Comparison of ENCODE assay signal across 8 cellular contexts in the genomic region with DNA sequence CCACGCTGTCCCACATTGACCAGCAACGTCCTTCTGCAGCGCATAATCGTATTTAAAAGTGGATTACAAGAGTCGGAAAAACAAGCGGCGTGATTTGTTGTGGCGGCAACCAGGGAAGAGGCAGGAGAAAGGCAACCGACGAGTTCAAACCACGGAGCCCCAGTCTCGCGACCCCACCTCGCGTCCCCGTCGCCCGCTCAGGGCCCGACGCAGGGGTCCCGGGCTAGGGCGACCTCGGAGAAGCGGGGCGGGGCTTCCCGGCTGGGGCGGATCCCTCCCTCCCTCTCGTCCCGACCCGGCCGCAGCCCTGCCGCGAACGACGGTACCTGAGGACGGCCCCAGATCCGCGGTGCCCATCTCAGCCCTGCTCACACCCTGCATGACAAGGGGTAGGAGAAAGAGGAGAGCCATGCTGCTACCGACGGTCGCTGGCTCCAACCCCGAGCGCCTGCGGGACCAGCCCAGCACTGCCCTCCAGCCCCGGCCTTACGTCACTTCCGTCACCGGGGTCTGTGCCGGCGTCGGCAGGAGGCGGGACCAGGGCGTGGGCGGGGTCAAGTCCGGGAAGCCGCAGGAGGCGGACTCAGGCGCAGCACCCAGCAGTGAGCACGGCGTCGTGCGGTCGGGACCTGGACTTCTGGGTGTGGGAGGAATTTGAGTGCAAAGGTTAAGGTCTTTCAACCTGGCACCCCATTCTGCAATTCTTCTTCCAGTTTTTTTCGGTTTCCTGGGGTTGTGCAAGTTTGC.
DNase-seq lines count a peak whose midpoint lies in the region; ATAC-seq and TF ChIP-seq lines count a peak whose summit lies in the region.

A gene (minus strand): TSS at position 469 of the 747 bp plus-strand sequence. CDS start 58 bp downstream, at position 411.

- no peak for TF ChIP-seq CTCF in AG09319 (IDR thresholded peaks at IDR 0.05; ENCODE audit: low read depth, low read length)

- ATAC-seq in GM19035 (IDR thresholded peaks at IDR 0.05; ENCODE audit: unreplicated experiment) (peak; percentile 93), HG03342 (IDR thresholded peaks at IDR 0.05; ENCODE audit: unreplicated experiment) (peak; percentile 91)

- DNase-seq in AG09319 (ENCODE audit: extremely low read depth, low read depth) (peak; percentile 75), NCI-H446 treated with DMSO at 0.1 percent for 48 hours (lab: John Stamatoyannopoulos, UW) (peak; percentile 58), iPS-NIHi7 (ENCODE audit: extremely low spot score) (peak; percentile 94), smooth muscle cell of the brain vasculature (ENCODE audit: low read depth, low spot score) (peak; percentile 83)
- peak; percentile 77 for DNase-seq in activated CD4-positive, CD25-positive, alpha-beta regulatory T cell treated with anti-CD3 and anti-CD28 coated beads, Interleukin-2, amount 50 U/mL, for 16 hours (ENCODE audit: low read depth, low spot score)
- DNase-seq in central memory CD4-positive, alpha-beta T cell, result peak; percentile 92

Comparison
In these comparisons a context has a peak if more than half of its experiments do, and no peak if none do; other contexts are left out.
1. Peak in every context shown above with its lines: DNase-seq and ATAC-seq.